10 cellular contexts compared by ENCODE assay signal in genomic region chr16:27364493-27365141, GRCh38. TPM values are rescaled to one million over a fixed set of nuclear protein-coding genes. Genes with fewer than 3 reads are reported as not detected.
DNase-seq lines count a peak whose midpoint lies in the region; ATAC-seq and TF ChIP-seq lines count a peak whose summit lies in the region.
"Had no signal": no experiment of that assay in that cellular context is flagged by ENCODE, and none has a peak within 500 bp of the region (broad histone marks: within the 10 kb centered on the region; RNA-seq: fewer than 3 reads in every experiment).

No MANE protein-coding gene starts in this region.

- ATAC-seq in activated naive CD8-positive, alpha-beta T cell treated with anti-CD3 and anti-CD28 coated beads, Interleukin-2, amount 50 U/mL, for 24 hours, result no peak
- ATAC-seq in GM18511 (IDR thresholded peaks at IDR 0.05; ENCODE audit: unreplicated experiment), result no peak
- ATAC-seq in GM18519 (IDR thresholded peaks at IDR 0.05; ENCODE audit: low FRiP score, unreplicated experiment), result no peak

- no peaks in the 10 kb centered on the region for H3K27me3 Mint-ChIP-seq in Calu3 (ENCODE audit: unreplicated experiment)
- no peaks in the 10 kb centered on the region for H3K27me3 Mint-ChIP-seq in activated naive CD8-positive, alpha-beta T cell treated with anti-CD3 and anti-CD28 coated beads, Interleukin-2, amount 50 U/mL, for 24 hours

- H3K4me3 ChIP-seq in LNCaP clone FGC (ENCODE audit: low read depth, low read length), result no peak overlapping the region
- H3K4me3 ChIP-seq in mucosa of rectum (ENCODE audit: low read length in 2 of 2), result no peak overlapping the region
- H3K4me3 ChIP-seq: SJSA1 had no signal

- peak overlapping the region; percentile 90 for H3K27ac Mint-ChIP-seq in Calu3 (ENCODE audit: unreplicated experiment)
- peak overlapping the region; percentile 99 for H3K27ac Mint-ChIP-seq in activated naive CD8-positive, alpha-beta T cell treated with anti-CD3 and anti-CD28 coated beads, Interleukin-2, amount 50 U/mL, for 24 hours

- H3K4me3 Mint-ChIP-seq in Calu3 (ENCODE audit: low read depth, unreplicated experiment), result peak overlapping the region; percentile 39
- peak overlapping the region; percentile 34 for H3K4me3 Mint-ChIP-seq in activated naive CD8-positive, alpha-beta T cell treated with anti-CD3 and anti-CD28 coated beads, Interleukin-2, amount 50 U/mL, for 24 hours
- H3K4me3 Mint-ChIP-seq: activated T-cell treated with anti-CD3 and anti-CD28 coated beads, Interleukin-2, amount 50 U/mL, for 4 hours had no signal

- no peaks in the 10 kb centered on the region for H3K9me3 Mint-ChIP-seq in Calu3 (ENCODE audit: low read depth, unreplicated experiment)
- peaks cover 5% of the 10 kb centered on the region for H3K9me3 Mint-ChIP-seq in activated naive CD8-positive, alpha-beta T cell treated with anti-CD3 and anti-CD28 coated beads, Interleukin-2, amount 50 U/mL, for 24 hours
- H3K9me3 Mint-ChIP-seq: activated T-cell treated with anti-CD3 and anti-CD28 coated beads, Interleukin-2, amount 50 U/mL, for 4 hours had no signal

- peaks cover 0 to 2% of the 10 kb centered on the region in 2 donors for H3K27me3 ChIP-seq in mucosa of rectum (ENCODE audit: control insufficient read depth in 2 of 2, insufficient read depth in 2 of 2, low read length in 2 of 2)
- H3K27me3 ChIP-seq: SJSA1 had no signal

- peaks cover 28 to 33% of the 10 kb centered on the region in 2 donors for H3K36me3 ChIP-seq in mucosa of rectum (ENCODE audit: control insufficient read depth in 2 of 2, insufficient read depth in 2 of 2, low read length in 2 of 2)

- no peak overlapping the region for H3K9ac ChIP-seq in mucosa of rectum (ENCODE audit: low read depth in 1 of 2, low read length in 2 of 2)

- peak overlapping the region; percentile 61 to 70 for H3K27ac ChIP-seq in mucosa of rectum (ENCODE audit: low read depth in 2 of 2, low read length in 2 of 2)
- H3K27ac ChIP-seq: SJSA1 had no signal

- H3K36me3 Mint-ChIP-seq in Calu3 (ENCODE audit: insufficient read depth, unreplicated experiment), result peaks cover 74% of the 10 kb centered on the region
- H3K36me3 Mint-ChIP-seq in activated naive CD8-positive, alpha-beta T cell treated with anti-CD3 and anti-CD28 coated beads, Interleukin-2, amount 50 U/mL, for 24 hours (ENCODE audit: low read depth), result peaks cover 63% of the 10 kb centered on the region

- TSS peak; percentile 94 for BruUV-seq in Calu3 (replicated peaks; lab: Mats Ljungman, UMichigan)

- peak; percentile 78 for DNase-seq in Calu3
- peak; percentile 63 for DNase-seq in LNCaP clone FGC (ENCODE audit: low read depth)
- DNase-seq in activated naive CD8-positive, alpha-beta T cell treated with anti-CD3 and anti-CD28 coated beads, Interleukin-2, amount 50 U/mL, for 24 hours, result no peak
- no peak for DNase-seq in amygdala (lab: John Stamatoyannopoulos, UW)
- no peak for DNase-seq in OCI-M2 (lab: John Stamatoyannopoulos, UW; ENCODE audit: unreplicated experiment)
- DNase-seq: activated T-cell treated with anti-CD3 and anti-CD28 coated beads, Interleukin-2, amount 50 U/mL, for 4 hours had no signal

- H3K4me1 Mint-ChIP-seq in Calu3 (ENCODE audit: low read depth, unreplicated experiment), result peaks cover 27% of the 10 kb centered on the region
- H3K4me1 Mint-ChIP-seq in activated naive CD8-positive, alpha-beta T cell treated with anti-CD3 and anti-CD28 coated beads, Interleukin-2, amount 50 U/mL, for 24 hours, result peaks cover 75% of the 10 kb centered on the region

- H3K9me3 ChIP-seq in mucosa of rectum (ENCODE audit: control insufficient read depth in 2 of 2, low read length in 2 of 2), result no peaks in the 10 kb centered on the region
- H3K9me3 ChIP-seq: SJSA1 had no signal

- TF ChIP-seq CTCF in Calu3 (IDR thresholded peaks at IDR 0.05; ENCODE audit: unreplicated experiment) (no peak), LNCaP clone FGC (IDR thresholded peaks at IDR 0.05; ENCODE audit: control insufficient read depth, extremely low read depth, insufficient read depth) (no peak)

- intact Hi-C loops in Calu3 (cut with micrococcal nuclease; ENCODE audit: unreplicated experiment), result loop anchor here (1.0 to 10.0 kb wide), 7 partner anchors 42 to 280 kb away; partner anchors contain the start of gene NSMCE1

- H3K4me1 ChIP-seq in mucosa of rectum (ENCODE audit: control insufficient read depth in 2 of 2, insufficient read depth in 2 of 2, low read length in 2 of 2), result peaks cover 11 to 23% of the 10 kb centered on the region in 2 donors

- CTCF ChIA-PET in Calu3 (lab: Charles Lee), result interaction anchor here (1.0 to 1.7 kb wide), 2 partner anchors 42 to 46 kb away, joined by 5 to 12 read pairs; no protein-coding TSS in a partner anchor

RNA-seq across cellular contexts. Expression of gene IL21R, which starts 37.4 kb away (rescaled TPM):
- total RNA-seq in Calu3 (2022), result not detected in 2 replicates

RNA-seq across cellular contexts. Expression of gene IL4R, which starts 50.8 kb away (rescaled TPM):
- total RNA-seq in Calu3 (2022), result 99.0 and 108 TPM in 2 replicates

Comparison
In these comparisons a context has a peak if more than half of its experiments do, and no peak if none do; other contexts are left out.
1. DNase-seq: peak in Calu3 (single experiment) and LNCaP clone FGC (single experiment); none in activated naive CD8-positive, alpha-beta T cell treated with anti-CD3 and anti-CD28 coated beads, Interleukin-2, amount 50 U/mL, for 24 hours (single experiment), amygdala (0 of 56) and OCI-M2 (single experiment).